In genomic region chr12:3207174-3207573, GRCh38 we compare ENCODE assay signal across 17 cellular contexts.
"Had no signal": no experiment of that assay in that cellular context is flagged by ENCODE, and none has a peak within 500 bp of the region (broad histone marks: within the 10 kb centered on the region; RNA-seq: fewer than 3 reads in every experiment).

No MANE protein-coding gene starts in this region.

- H2AFZ ChIP-seq: hepatocyte had no signal

- H3K4me2 ChIP-seq: hepatocyte had no signal

- H3K9me3 Mint-ChIP-seq: activated CD4-positive, alpha-beta T cell treated with anti-CD3 and anti-CD28 coated beads, Interleukin-2, amount 10 ng/mL, durations not matched to agents 24 days and 14 days; activated T-helper 1 cell treated with anti-CD3 and anti-CD28 coated beads, Interleukin-12 subunit alpha, Interleukin-12 subunit beta, Interleukin-2, Interleukin-4 antibody, amounts not matched to agents 30 ng/mL and 10 ng/mL and 1 ng/mL, durations not matched to agents 14 hours and 24 hours and 36 hours; nephron; stimulated activated naive CD8-positive, alpha-beta T cell treated with anti-CD3 and anti-CD28 coated beads, Interleukin-15, Interleukin-2, amounts not matched to agents 100 ng/mL and 50 ng/mL, for 24 hours had no signal

- H3K4me3 Mint-ChIP-seq: activated CD4-positive, alpha-beta T cell treated with anti-CD3 and anti-CD28 coated beads, Interleukin-2, amount 10 ng/mL, durations not matched to agents 24 days and 14 days; activated T-helper 1 cell treated with anti-CD3 and anti-CD28 coated beads, Interleukin-12 subunit alpha, Interleukin-12 subunit beta, Interleukin-2, Interleukin-4 antibody, amounts not matched to agents 30 ng/mL and 10 ng/mL and 1 ng/mL, durations not matched to agents 14 hours and 24 hours and 36 hours; stimulated activated naive CD8-positive, alpha-beta T cell treated with anti-CD3 and anti-CD28 coated beads, Interleukin-15, Interleukin-2, amounts not matched to agents 100 ng/mL and 50 ng/mL, for 24 hours had no signal

- H3K27ac ChIP-seq: hepatocyte, left lung, prostate gland, sigmoid colon, suprapubic skin had no signal

- H3K27me3 ChIP-seq: breast epithelium, suprapubic skin had no signal

- H3K9me3 ChIP-seq: breast epithelium, left lung, prostate gland, sigmoid colon, spleen, suprapubic skin had no signal

- H3K4me1 Mint-ChIP-seq: activated CD4-positive, alpha-beta T cell treated with anti-CD3 and anti-CD28 coated beads, Interleukin-2, amount 10 ng/mL, durations not matched to agents 24 days and 14 days had no signal

- H3K36me3 ChIP-seq: breast epithelium, left lung, prostate gland, sigmoid colon, spleen had no signal

- H3K27ac Mint-ChIP-seq: activated CD4-positive, alpha-beta T cell treated with anti-CD3 and anti-CD28 coated beads, Interleukin-2, amount 10 ng/mL, durations not matched to agents 24 days and 14 days; activated T-helper 1 cell treated with anti-CD3 and anti-CD28 coated beads, Interleukin-12 subunit alpha, Interleukin-12 subunit beta, Interleukin-2, Interleukin-4 antibody, amounts not matched to agents 30 ng/mL and 10 ng/mL and 1 ng/mL, durations not matched to agents 14 hours and 24 hours and 36 hours; nephron; stimulated activated naive CD8-positive, alpha-beta T cell treated with anti-CD3 and anti-CD28 coated beads, Interleukin-15, Interleukin-2, amounts not matched to agents 100 ng/mL and 50 ng/mL, for 24 hours had no signal

- FAIRE-seq: TTC549 had no signal

- ATAC-seq: left lung had no signal

- DNase-seq: activated CD4-positive, alpha-beta T cell treated with anti-CD3 and anti-CD28 coated beads, Interleukin-2, amount 10 ng/mL, durations not matched to agents 24 days and 14 days; activated CD4-positive, CD25-positive, alpha-beta regulatory T cell; activated naive CD4-positive, alpha-beta T cell treated with Interleukin-2 at 50 U/mL for 16 hours; aorta; islet precursor cell; left lung; sigmoid colon; spleen; trophoblast cell had no signal

- H3K4me3 ChIP-seq: breast epithelium, hepatocyte, left lung, prostate gland, sigmoid colon, spleen, suprapubic skin had no signal
